Comparison of ENCODE assay signal across 35 cellular contexts in genomic region chr3:162647321-162647720, GRCh38.
"Had no signal": no experiment of that assay in that cellular context is flagged by ENCODE, and none has a peak within 500 bp of the region (broad histone marks: within the 10 kb centered on the region; RNA-seq: fewer than 3 reads in every experiment).

No MANE protein-coding gene starts in this region.

- H3K9me3 Mint-ChIP-seq: activated naive CD8-positive, alpha-beta T cell treated with anti-CD3 and anti-CD28 coated beads, Interleukin-2, amount 10 ng/mL, durations not matched to agents 7 days and 5 days had no signal

- H3K4me3 Mint-ChIP-seq: activated B cell treated with CpG ODN at 0.5 μM for 24 hours; activated CD4-positive, alpha-beta memory T cell treated with anti-CD3 and anti-CD28 coated beads for 36 hours; activated CD4-positive, alpha-beta T cell treated with anti-CD3 and anti-CD28 coated beads, Interleukin-2, amount 10 ng/mL, durations not matched to agents 24 days and 14 days; activated CD8-positive, alpha-beta T cell treated with anti-CD3 and anti-CD28 coated beads for 36 hours; activated naive CD4-positive, alpha-beta T cell treated with anti-CD3 and anti-CD28 coated beads, Interleukin-2, amount 10 ng/mL, durations not matched to agents 7 days and 5 days; activated naive CD4-positive, alpha-beta T cell treated with anti-CD3 and anti-CD28 coated beads, Interleukin-2, amount 50 U/mL, for 24 hours; activated naive CD8-positive, alpha-beta T cell; activated naive CD8-positive, alpha-beta T cell treated with anti-CD3 and anti-CD28 coated beads, Interleukin-2, amount 10 ng/mL, durations not matched to agents 7 days and 5 days; activated naive CD8-positive, alpha-beta T cell treated with anti-CD3 and anti-CD28 coated beads, Interleukin-2, amount 50 U/mL, for 24 hours; activated T-cell treated with anti-CD3 and anti-CD28 coated beads, Interleukin-2, amount 50 U/mL, for 4 hours; activated T-cell treated with anti-CD3 and anti-CD28 coated beads, Interleukin-2, amount 50 U/mL, for 72 hours; activated T-helper 1 cell treated with anti-CD3 and anti-CD28 coated beads, Interleukin-12 subunit alpha, Interleukin-12 subunit beta, Interleukin-2, Interleukin-4 antibody, amounts not matched to agents 30 ng/mL and 10 ng/mL and 1 ng/mL, durations not matched to agents 14 hours and 24 hours and 36 hours; activated T-helper 17 cell treated with anti-CD3 and anti-CD28 coated beads, Interleukin-2, amount 50 U/mL, for 72 hours; T-cell; T-helper 17 cell; T-helper 2 cell treated with Interferon-gamma antibody and Interleukin-4, amounts not matched to agents 5 μg/mL and 100 μg/mL, for 36 hours had no signal

- H3K27me3 Mint-ChIP-seq: activated B cell treated with CpG ODN at 0.5 μM for 24 hours; activated CD4-positive, alpha-beta memory T cell treated with anti-CD3 and anti-CD28 coated beads for 36 hours; activated CD4-positive, alpha-beta T cell treated with anti-CD3 and anti-CD28 coated beads, Interleukin-2, amount 10 ng/mL, durations not matched to agents 24 days and 14 days; activated CD8-positive, alpha-beta T cell treated with anti-CD3 and anti-CD28 coated beads for 36 hours; activated naive CD4-positive, alpha-beta T cell treated with anti-CD3 and anti-CD28 coated beads, Interleukin-2, amount 10 ng/mL, durations not matched to agents 7 days and 5 days; activated naive CD4-positive, alpha-beta T cell treated with anti-CD3 and anti-CD28 coated beads, Interleukin-2, amount 50 U/mL, for 24 hours; activated naive CD8-positive, alpha-beta T cell; activated naive CD8-positive, alpha-beta T cell treated with anti-CD3 and anti-CD28 coated beads, Interleukin-2, amount 10 ng/mL, durations not matched to agents 7 days and 5 days; activated naive CD8-positive, alpha-beta T cell treated with anti-CD3 and anti-CD28 coated beads, Interleukin-2, amount 50 U/mL, for 24 hours; activated T-helper 17 cell treated with anti-CD3 and anti-CD28 coated beads, Interleukin-2, amount 50 U/mL, for 72 hours; T-cell; T-helper 17 cell had no signal

- ATAC-seq: activated CD8-positive, alpha-beta T cell treated with anti-CD3 and anti-CD28 coated beads for 36 hours; activated naive CD8-positive, alpha-beta T cell treated with anti-CD3 and anti-CD28 coated beads, Interleukin-2, amount 50 U/mL, for 24 hours; activated T-cell treated with anti-CD3 and anti-CD28 coated beads, Interleukin-2, amount 50 U/mL, for 4 hours; activated T-cell treated with anti-CD3 and anti-CD28 coated beads, Interleukin-2, amount 50 U/mL, for 72 hours; activated T-helper 17 cell treated with anti-CD3 and anti-CD28 coated beads, Interleukin-2, amount 50 U/mL, for 72 hours; body of pancreas; T-cell; T-helper 17 cell had no signal

- H3K36me3 ChIP-seq: brain microvascular endothelial cell, breast epithelium had no signal

- DNase-seq: activated B cell treated with CpG ODN at 0.5 μM for 24 hours; activated CD4-positive, alpha-beta memory T cell treated with anti-CD3 and anti-CD28 coated beads for 36 hours; activated CD4-positive, alpha-beta T cell treated with anti-CD3 and anti-CD28 coated beads for 4 hours; activated CD4-positive, alpha-beta T cell treated with anti-CD3 and anti-CD28 coated beads, Interleukin-2, amount 10 ng/mL, durations not matched to agents 24 days and 14 days; activated CD4-positive, alpha-beta T cell treated with anti-CD3 and anti-CD28 coated beads, Interleukin-2, amount 50 U/mL, for 1 hour; activated CD4-positive, alpha-beta T cell treated with anti-CD3 and anti-CD28 coated beads, Interleukin-2, amount 50 U/mL, for 4 hours; activated CD4-positive, CD25-positive, alpha-beta regulatory T cell treated with anti-CD3 and anti-CD28 coated beads, Interleukin-2, amount 50 U/mL, for 72 hours; activated CD8-positive, alpha-beta memory T cell treated with anti-CD3 and anti-CD28 coated beads, Interleukin-2, amount 50 U/mL, for 4 hours; activated CD8-positive, alpha-beta T cell treated with anti-CD3 and anti-CD28 coated beads for 36 hours; activated effector memory CD4-positive, alpha-beta T cell treated with anti-CD3 and anti-CD28 coated beads, Interleukin-2, amount 50 U/mL, for 16 hours; activated naive CD4-positive, alpha-beta T cell treated with anti-CD3 and anti-CD28 coated beads, Interleukin-2, amount 10 ng/mL, durations not matched to agents 7 days and 5 days; activated naive CD4-positive, alpha-beta T cell treated with Interleukin-2 at 50 U/mL for 16 hours; activated naive CD8-positive, alpha-beta T cell treated with anti-CD3 and anti-CD28 coated beads, Interleukin-2, amount 10 ng/mL, durations not matched to agents 7 days and 5 days; activated naive CD8-positive, alpha-beta T cell treated with anti-CD3 and anti-CD28 coated beads, Interleukin-2, amount 50 U/mL, for 24 hours; activated T-cell treated with anti-CD3 and anti-CD28 coated beads for 4 hours; activated T-cell treated with anti-CD3 and anti-CD28 coated beads, Interleukin-2, amount 50 U/mL, for 1 hour; activated T-cell treated with anti-CD3 and anti-CD28 coated beads, Interleukin-2, amount 50 U/mL, for 4 hours; activated T-cell treated with anti-CD3 and anti-CD28 coated beads, Interleukin-2, amount 50 U/mL, for 72 hours; amniotic stem cell; aorta; body of pancreas; brain microvascular endothelial cell; central memory CD4-positive, alpha-beta T cell; T-cell; T-helper 17 cell; T-helper 9 cell had no signal

- H3K4me3 ChIP-seq: body of pancreas, breast epithelium had no signal

- FAIRE-seq: astrocyte, TTC549 had no signal

- H3K27me3 ChIP-seq: body of pancreas, brain microvascular endothelial cell, breast epithelium had no signal

- H3K27ac ChIP-seq: body of pancreas, brain microvascular endothelial cell, breast epithelium, VCaP had no signal

- H3K4me1 ChIP-seq: body of pancreas, breast epithelium had no signal

- H3K36me3 Mint-ChIP-seq: activated naive CD4-positive, alpha-beta T cell treated with anti-CD3 and anti-CD28 coated beads, Interleukin-2, amount 10 ng/mL, durations not matched to agents 7 days and 5 days; activated naive CD8-positive, alpha-beta T cell; activated naive CD8-positive, alpha-beta T cell treated with anti-CD3 and anti-CD28 coated beads, Interleukin-2, amount 10 ng/mL, durations not matched to agents 7 days and 5 days; T-cell had no signal

- H3K4me1 Mint-ChIP-seq: activated B cell treated with CpG ODN at 0.5 μM for 24 hours; activated CD4-positive, alpha-beta T cell treated with anti-CD3 and anti-CD28 coated beads, Interleukin-2, amount 10 ng/mL, durations not matched to agents 24 days and 14 days; activated naive CD4-positive, alpha-beta T cell treated with anti-CD3 and anti-CD28 coated beads, Interleukin-2, amount 10 ng/mL, durations not matched to agents 7 days and 5 days; activated naive CD4-positive, alpha-beta T cell treated with anti-CD3 and anti-CD28 coated beads, Interleukin-2, amount 50 U/mL, for 24 hours; activated naive CD8-positive, alpha-beta T cell treated with anti-CD3 and anti-CD28 coated beads, Interleukin-2, amount 10 ng/mL, durations not matched to agents 7 days and 5 days; activated naive CD8-positive, alpha-beta T cell treated with anti-CD3 and anti-CD28 coated beads, Interleukin-2, amount 50 U/mL, for 24 hours; activated T-helper 17 cell treated with anti-CD3 and anti-CD28 coated beads, Interleukin-2, amount 50 U/mL, for 72 hours; T-cell; T-helper 17 cell had no signal

- H3K27ac Mint-ChIP-seq: activated B cell treated with CpG ODN at 0.5 μM for 24 hours; activated CD4-positive, alpha-beta memory T cell treated with anti-CD3 and anti-CD28 coated beads for 36 hours; activated CD4-positive, alpha-beta T cell treated with anti-CD3 and anti-CD28 coated beads, Interleukin-2, amount 10 ng/mL, durations not matched to agents 24 days and 14 days; activated CD8-positive, alpha-beta T cell treated with anti-CD3 and anti-CD28 coated beads for 36 hours; activated naive CD4-positive, alpha-beta T cell treated with anti-CD3 and anti-CD28 coated beads, Interleukin-2, amount 10 ng/mL, durations not matched to agents 7 days and 5 days; activated naive CD4-positive, alpha-beta T cell treated with anti-CD3 and anti-CD28 coated beads, Interleukin-2, amount 50 U/mL, for 24 hours; activated naive CD8-positive, alpha-beta T cell; activated naive CD8-positive, alpha-beta T cell treated with anti-CD3 and anti-CD28 coated beads, Interleukin-2, amount 10 ng/mL, durations not matched to agents 7 days and 5 days; activated naive CD8-positive, alpha-beta T cell treated with anti-CD3 and anti-CD28 coated beads, Interleukin-2, amount 50 U/mL, for 24 hours; activated T-cell treated with anti-CD3 and anti-CD28 coated beads, Interleukin-2, amount 50 U/mL, for 72 hours; activated T-helper 1 cell treated with anti-CD3 and anti-CD28 coated beads, Interleukin-12 subunit alpha, Interleukin-12 subunit beta, Interleukin-2, Interleukin-4 antibody, amounts not matched to agents 30 ng/mL and 10 ng/mL and 1 ng/mL, durations not matched to agents 14 hours and 24 hours and 36 hours; activated T-helper 17 cell treated with anti-CD3 and anti-CD28 coated beads, Interleukin-2, amount 50 U/mL, for 72 hours; T-cell; T-helper 17 cell; T-helper 2 cell treated with Interferon-gamma antibody and Interleukin-4, amounts not matched to agents 5 μg/mL and 100 μg/mL, for 36 hours had no signal
